16 cellular contexts compared by ENCODE assay signal in genomic region chr2:172232638-172233253, GRCh38.
A peak's percentile ranks its signal among the peaks of the same experiment; 100 is the strongest.
DNase-seq lines count a peak whose midpoint lies in the region; ATAC-seq and TF ChIP-seq lines count a peak whose summit lies in the region.
"Had no signal": no experiment of that assay in that cellular context is flagged by ENCODE, and none has a peak within 500 bp of the region (broad histone marks: within the 10 kb centered on the region; RNA-seq: fewer than 3 reads in every experiment).

No MANE protein-coding gene starts in this region.

- H3K4me3 ChIP-seq in suprapubic skin = no peak overlapping the region
- H3K4me3 ChIP-seq in smooth muscle cell = no peak overlapping the region
- no peak overlapping the region for H3K4me3 ChIP-seq in brain microvascular endothelial cell (ENCODE audit: low read depth, low read length)
- H3K4me3 ChIP-seq: Peyer's patch, SK-N-MC had no signal

- DNase-seq in NCI-H146 (lab: John Stamatoyannopoulos, UW) (peak; percentile 30), MCF 10A (ENCODE audit: unreplicated experiment) (no peak), suprapubic skin (ENCODE audit: low spot score in 2 of 2) (no peak), smooth muscle cell (lab: John Stamatoyannopoulos, UW; ENCODE audit: unreplicated experiment) (no peak), brain microvascular endothelial cell (no peak)
- DNase-seq: activated B cell treated with CpG ODN at 0.5 μM for 24 hours; activated CD4-positive, alpha-beta memory T cell treated with anti-CD3 and anti-CD28 coated beads, Interleukin-2, amount 10 ng/mL, durations not matched to agents 7 days and 5 days; activated naive CD4-positive, alpha-beta T cell treated with Interleukin-2 at 50 U/mL for 16 hours; NCI-H1105 treated with DMSO at 0.1 percent for 48 hours; NCI-H774; stimulated activated CD4-positive, alpha-beta T cell treated with anti-CD3 and anti-CD28 coated beads, Interleukin-12 subunit alpha, Interleukin-12 subunit beta, amount 100 ng/mL, for 4 hours had no signal

- in situ Hi-C loops in brain microvascular endothelial cell (cut with HindIII; ENCODE audit: low pct_ligation_motif_present, low sequenced_read_pairs) = no loop called here

- H3K9me3 ChIP-seq in suprapubic skin (no peaks in the 10 kb centered on the region), smooth muscle cell (replicated peaks; ENCODE audit: low read depth) (no peaks in the 10 kb centered on the region)
- H3K9me3 ChIP-seq: Peyer's patch had no signal

- peaks cover under 1% of the 10 kb centered on the region for H3K36me3 Mint-ChIP-seq in MCF 10A (ENCODE audit: insufficient read depth, unreplicated experiment)
- H3K36me3 Mint-ChIP-seq: mesothelial cell of epicardium had no signal

- peaks cover 2% of the 10 kb centered on the region for H3K27me3 ChIP-seq in layer of hippocampus (ENCODE audit: control insufficient read depth, insufficient read depth, low read length)
- peaks cover 35% of the 10 kb centered on the region for H3K27me3 ChIP-seq in suprapubic skin
- H3K27me3 ChIP-seq in smooth muscle cell (ENCODE audit: low read depth) = peaks cover 44% of the 10 kb centered on the region
- no peaks in the 10 kb centered on the region for H3K27me3 ChIP-seq in brain microvascular endothelial cell (replicated peaks)
- H3K27me3 ChIP-seq: Peyer's patch had no signal

- H3K9me3 Mint-ChIP-seq in MCF 10A (ENCODE audit: unreplicated experiment) = no peaks in the 10 kb centered on the region
- H3K9me3 Mint-ChIP-seq: activated B cell treated with CpG ODN at 0.5 μM for 24 hours; activated CD4-positive, alpha-beta memory T cell treated with anti-CD3 and anti-CD28 coated beads, Interleukin-2, amount 10 ng/mL, durations not matched to agents 7 days and 5 days; mesothelial cell of epicardium had no signal

- TF ChIP-seq CTCF in MCF 10A (IDR thresholded peaks at IDR 0.05; ENCODE audit: unreplicated experiment) (no peak), suprapubic skin (IDR thresholded peaks at IDR 0.05) (no peak), smooth muscle cell (IDR thresholded peaks at IDR 0.05; ENCODE audit: borderline replicate concordance, insufficient read depth, poor library complexity, severe bottlenecking) (no peak), brain microvascular endothelial cell (IDR thresholded peaks at IDR 0.05; ENCODE audit: low read depth, low read length, missing control alignments) (no peak)

- H4K20me1 ChIP-seq in smooth muscle cell (ENCODE audit: low read depth) = no peaks in the 10 kb centered on the region

- POLR2A ChIA-PET in MCF 10A (lab: Yijun Ruan, JAX) = interaction anchor here (0.6 to 9.5 kb wide), 24 partner anchors 9 to 300 kb away, joined by 3 to 245 read pairs (median 32); partner anchors contain the start of gene ITGA6

- no peak overlapping the region for H2AFZ ChIP-seq in smooth muscle cell (ENCODE audit: low read depth)

- H3K27ac ChIP-seq in layer of hippocampus (ENCODE audit: low read depth, low read length) (peak overlapping the region; percentile 22), suprapubic skin (peak overlapping the region; percentile 68), smooth muscle cell (ENCODE audit: low read depth) (no peak overlapping the region), brain microvascular endothelial cell (no peak overlapping the region)
- H3K27ac ChIP-seq: SK-N-MC had no signal

- BruUV-seq in MCF 10A (replicated peaks; lab: Mats Ljungman, UMichigan) = no TSS peak

- peaks cover 45% of the 10 kb centered on the region for H3K4me1 Mint-ChIP-seq in MCF 10A (ENCODE audit: insufficient read depth, unreplicated experiment)

- no peaks in the 10 kb centered on the region for H3K27me3 Mint-ChIP-seq in MCF 10A (ENCODE audit: insufficient read depth, unreplicated experiment)

- no peak for TF ChIP-seq EP300 in suprapubic skin (IDR thresholded peaks at IDR 0.05)

- no peak overlapping the region for H3K4me3 Mint-ChIP-seq in MCF 10A (ENCODE audit: unreplicated experiment)
- H3K4me3 Mint-ChIP-seq: activated B cell treated with CpG ODN at 0.5 μM for 24 hours; activated CD4-positive, alpha-beta memory T cell treated with anti-CD3 and anti-CD28 coated beads, Interleukin-2, amount 10 ng/mL, durations not matched to agents 7 days and 5 days had no signal

- no peak for ATAC-seq in GM19395 (IDR thresholded peaks at IDR 0.05; ENCODE audit: unreplicated experiment)

- peak overlapping the region; percentile 36 for H3K27ac Mint-ChIP-seq in MCF 10A (ENCODE audit: low read depth, unreplicated experiment)
- H3K27ac Mint-ChIP-seq: activated B cell treated with CpG ODN at 0.5 μM for 24 hours; activated CD4-positive, alpha-beta memory T cell treated with anti-CD3 and anti-CD28 coated beads, Interleukin-2, amount 10 ng/mL, durations not matched to agents 7 days and 5 days had no signal

- H3K36me3 ChIP-seq in suprapubic skin (no peaks in the 10 kb centered on the region), smooth muscle cell (ENCODE audit: low read depth) (no peaks in the 10 kb centered on the region), brain microvascular endothelial cell (replicated peaks) (no peaks in the 10 kb centered on the region)
- H3K36me3 ChIP-seq: Peyer's patch had no signal

- H3K4me1 ChIP-seq in suprapubic skin = peaks cover 67% of the 10 kb centered on the region
- peaks cover 10% of the 10 kb centered on the region for H3K4me1 ChIP-seq in smooth muscle cell (ENCODE audit: low read depth)

- no peaks in the 10 kb centered on the region for H3K79me2 ChIP-seq in smooth muscle cell (ENCODE audit: low read depth)

- intact Hi-C loops in MCF 10A (cut with micrococcal nuclease) = loop anchor here (5.0 kb wide), 1 partner anchor 50 kb away; no protein-coding TSS in a partner anchor

- H3K9ac ChIP-seq in smooth muscle cell (ENCODE audit: low read depth) = no peak overlapping the region

- H3K4me2 ChIP-seq in smooth muscle cell = no peak overlapping the region

- 83% methylated on average over 10 of the region's 10 CpGs for WGBS in suprapubic skin
- 93% methylated on average over 10 of the region's 10 CpGs for WGBS in smooth muscle cell (ENCODE audit: low lambda C conversion rate)

- no peak for TF ChIP-seq POLR2A in suprapubic skin (IDR thresholded peaks at IDR 0.05)

- CTCF ChIA-PET in MCF 10A (lab: Yijun Ruan, JAX) = interaction anchor here (0.6 to 8.7 kb wide), 8 partner anchors 16 to 229 kb away, joined by 3 to 54 read pairs (median 14); no protein-coding TSS in a partner anchor

- H3F3A ChIP-seq in smooth muscle cell (ENCODE audit: low read depth) = no peaks in the 10 kb centered on the region

Comparison
In these comparisons a context has a peak if more than half of its experiments do, and no peak if none do; other contexts are left out.
1. H3K27ac ChIP-seq: peak in layer of hippocampus (single experiment) and suprapubic skin (single experiment); none in smooth muscle cell (single experiment) and brain microvascular endothelial cell (single experiment).